ENCODE assay signal across 16 cellular contexts in genomic region chr11:71540521-71541304, GRCh38. TPM values are rescaled to one million over a fixed set of nuclear protein-coding genes. Genes with fewer than 3 reads are reported as not detected.
DNase-seq lines count a peak whose midpoint lies in the region; ATAC-seq, FAIRE-seq and TF ChIP-seq lines count a peak whose summit lies in the region.
"Not testable (repeated sequence)": the region's sequence is repeated elsewhere in the genome, so short reads cannot be mapped to it uniquely, and the experiment has no call there.
"Had no signal": no experiment of that assay in that cellular context is flagged by ENCODE, and none has a peak within 500 bp of the region (broad histone marks: within the 10 kb centered on the region; RNA-seq: fewer than 3 reads in every experiment).

No MANE protein-coding gene starts in this region.

- not testable (repeated sequence) for TF ChIP-seq EP300 in GM12878 (IDR thresholded peaks at IDR 0.05; ENCODE audit: borderline replicate concordance in 1 of 2, control insufficient read depth in 1 of 2, low read depth in 2 of 2, low read length in 2 of 2)

- TF ChIP-seq CTCF in GM13977 (IDR thresholded peaks at IDR 0.05; ENCODE audit: extremely low read depth, insufficient read depth, missing control alignments); GM12878 (IDR thresholded peaks at IDR 0.05 in 2 of 3, conservative IDR thresholded peaks at IDR 0.05 in 1 of 3; ENCODE audit: control insufficient read depth in 2 of 3, extremely low read depth in 1 of 3, insufficient read depth in 1 of 3, low read depth in 3 of 3, low read length in 3 of 3): not testable (repeated sequence)

- H3K27ac ChIP-seq in GM12878 (ENCODE audit: control insufficient read depth, insufficient read depth) = peak overlapping the region; percentile 75

- WGBS in GM12878 (ENCODE audit: insufficient coverage, insufficient replicate concordance, low lambda C conversion rate, missing lambda C conversion rate) = 33% methylated on average over 9 of the region's 9 CpGs

- not testable (repeated sequence) for H3K36me3 ChIP-seq in GM12878 (ENCODE audit: control insufficient read depth in 2 of 2, insufficient read depth in 2 of 2, low read length in 1 of 2)

- not testable (repeated sequence) for H2AFZ ChIP-seq in GM12878 (ENCODE audit: control insufficient read depth, low read depth, low read length)

- TF ChIP-seq POLR2A in GM12878 (IDR thresholded peaks at IDR 0.05; ENCODE audit: low read depth, low read length) = not testable (repeated sequence)

- not testable (repeated sequence) for H3K79me2 ChIP-seq in GM12878 (ENCODE audit: control insufficient read depth, insufficient read depth, low read length)

- peak overlapping the region; percentile 0 for H3K27ac Mint-ChIP-seq in activated T-cell treated with anti-CD3 and anti-CD28 coated beads, Interleukin-2, amount 50 U/mL, for 24 hours

- peak; percentile 60 for DNase-seq in GM13977 (ENCODE audit: low spot score)
- not testable (repeated sequence) for DNase-seq in GM19239 (ENCODE audit: insufficient read length, low spot score); activated T-cell treated with anti-CD3 and anti-CD28 coated beads, Interleukin-2, amount 50 U/mL, for 24 hours
- DNase-seq in GM12878 (ENCODE audit: low read depth, low spot score) = peak; percentile 65

- peaks cover 28% of the 10 kb centered on the region for H3K27me3 Mint-ChIP-seq in activated T-cell treated with anti-CD3 and anti-CD28 coated beads, Interleukin-2, amount 50 U/mL, for 24 hours

- not testable (repeated sequence) for H3K36me3 Mint-ChIP-seq in activated T-cell treated with anti-CD3 and anti-CD28 coated beads, Interleukin-2, amount 50 U/mL, for 24 hours (ENCODE audit: low read depth)

- H3K4me1 Mint-ChIP-seq in activated T-cell treated with anti-CD3 and anti-CD28 coated beads, Interleukin-2, amount 50 U/mL, for 24 hours (ENCODE audit: low read depth) = peaks cover 20% of the 10 kb centered on the region

- peak overlapping the region; percentile 50; the same call in 1 of the 2 replicates for H3K9ac ChIP-seq in GM12878 (ENCODE audit: control insufficient read depth, insufficient read depth, low read length)

- not testable (repeated sequence) for H4K20me1 ChIP-seq in GM12878 (ENCODE audit: control insufficient read depth, insufficient read depth)

- POLR2A ChIA-PET in GM12878 (lab: Charles Lee) = interaction anchor here (0.5 kb wide), 1 partner anchor 1364 kb away, joined by 9 read pairs; no protein-coding TSS in a partner anchor

- in situ Hi-C loops in GM13977 (cut with MboI; ENCODE audit: low pct_unique_long_range_greater_than_20kb, low sequenced_read_pairs, unreplicated experiment); GM12878 (cut with MboI): not testable (repeated sequence)

- intact Hi-C loops in GM12878 (cut with micrococcal nuclease; ENCODE audit: unreplicated experiment) = loop anchor here (1.0 kb wide), 1 partner anchor 51 kb away; no protein-coding TSS in a partner anchor

- H3K9me3 ChIP-seq in GM12878 (replicated peaks; ENCODE audit: control insufficient read depth, insufficient read depth, low read length) = peaks cover 38% of the 10 kb centered on the region

- SMC1A ChIA-PET in GM12878 (lab: Charles Lee; ENCODE audit: uncharacterized antibody, unreplicated experiment) = interaction anchor here (1.2 to 1.3 kb wide), 2 partner anchors 17 to 22 kb away, joined by 3 to 5 read pairs; no protein-coding TSS in a partner anchor

- not testable (repeated sequence) for TF ChIP-seq RAD21 in GM12878 (IDR thresholded peaks at IDR 0.05; ENCODE audit: insufficient read depth, low read depth, low read length)

- BruUV-seq in GM12878 (replicated peaks; lab: Mats Ljungman, UMichigan) = not testable (repeated sequence)

- not testable (repeated sequence) for H3K27me3 ChIP-seq in GM12878 (replicated peaks in 1 of 2; ENCODE audit: control insufficient read depth in 2 of 2, insufficient read depth in 2 of 2, low read length in 1 of 2)

- H3K4me3 ChIP-seq in GM12878 = not testable (repeated sequence)

- FAIRE-seq in GM19239 (lab: Jason Lieb, UNC) = peak; percentile 68
- FAIRE-seq in GM12878 (lab: Jason Lieb, UNC) = peak; percentile 65

- peak overlapping the region; percentile 74 for H3K4me2 ChIP-seq in GM12878 (ENCODE audit: control insufficient read depth, insufficient read depth)

- H3K4me1 ChIP-seq in GM12878 (ENCODE audit: control insufficient read depth, insufficient read depth, low read length) = peaks cover 41% of the 10 kb centered on the region

- H3K4me3 Mint-ChIP-seq in activated T-cell treated with anti-CD3 and anti-CD28 coated beads, Interleukin-2, amount 50 U/mL, for 24 hours = not testable (repeated sequence)

- H3K9me3 Mint-ChIP-seq in activated T-cell treated with anti-CD3 and anti-CD28 coated beads, Interleukin-2, amount 50 U/mL, for 24 hours = peaks cover 10% of the 10 kb centered on the region

- RAD21 ChIA-PET in GM12878 (lab: Charles Lee; ENCODE audit: unreplicated experiment) = not testable (repeated sequence)

- ATAC-seq in GM21576 (IDR thresholded peaks at IDR 0.05; ENCODE audit: unreplicated experiment) (peak; percentile 49), HG02798 (IDR thresholded peaks at IDR 0.05; ENCODE audit: poor library complexity, unreplicated experiment) (peak; percentile 76), HG03108 (IDR thresholded peaks at IDR 0.05; ENCODE audit: unreplicated experiment) (peak; percentile 56), GM12878 (peak; percentile 84)

- CTCF ChIA-PET in GM12878 (lab: Yijun Ruan, JAX) = interaction anchor here (1.1 kb wide), 2 partner anchors 9 to 22 kb away, joined by 3 to 4 read pairs; no protein-coding TSS in a partner anchor

RNA-seq across cellular contexts. Expression of gene KRTAP5-8, which starts 2.9 kb away (rescaled TPM):
- 0.73 and 1.3 TPM in 2 replicates for total RNA-seq in GM12878 (2013; cell fraction: nucleolus; rRNA removed)
- total RNA-seq in GM12878 (2014; rRNA removed) (0.22 TPM in 1 of 2 replicates, not detected in the other), GM12878 (2014; rRNA removed; fragmentation: Illumina TruSeq; extraction: Trizol) (not detected in 2 replicates), GM12878 (2021) (0.36 TPM in 1 of 2 replicates, not detected in the other)
- polyA plus RNA-seq in GM12878 (2011; ENCODE audit: low read depth) = not detected
- polyA plus RNA-seq in GM12878 (2011; rRNA removed) (0.10 and 0.15 TPM in 2 replicates), GM12878 (2014; fragmentation: Illumina TruSeq; extraction: Trizol) (0.12 and 0.38 TPM in 2 replicates), GM12878 (2014; fragmentation: Nextera tagmentation; extraction: Ambion mirVana) (under 1 TPM in 1 of 2 experiments, not detected in 1; 0.07 TPM), GM12878 (2014; rRNA removed) (not detected in 2 replicates), GM12878 (2016; fragmentation: Nextera tagmentation; extraction: Ambion mirVana) (not detected)
- 0.09 TPM in 1 of 2 replicates, not detected in the other for polyA plus RNA-seq in GM12878 (2011; cell fraction: cytosol; rRNA removed)
- polyA plus RNA-seq in GM12878 (2011; cell fraction: nucleus; rRNA removed) = 0.34 and 0.64 TPM in 2 replicates
- 0.28 and 0.39 TPM in 2 replicates for polyA plus RNA-seq in GM12878 (2012)
- polyA minus RNA-seq in GM12878 (2011; rRNA and poly(A)+ RNA removed) = 0.41 TPM in 1 of 2 replicates, not detected in the other
- not detected in 2 replicates for polyA minus RNA-seq in GM12878 (2011; cell fraction: cytosol; rRNA and poly(A)+ RNA removed)
- polyA minus RNA-seq in GM12878 (2011; cell fraction: nucleus; rRNA and poly(A)+ RNA removed) = 0.38 TPM in 1 of 2 replicates, not detected in the other
- total RNA-seq: HT1080, NCI-H460, PC-3, Right ventricle myocardium superior, RPMI7951 had no signal
- polyA plus RNA-seq: BJ; CD4-positive, CD25-positive, alpha-beta regulatory T cell had no signal

RNA-seq across cellular contexts. Expression of gene KRTAP5-9, which starts 7.5 kb away (rescaled TPM):
- total RNA-seq in GM12878 (2013; cell fraction: nucleolus; rRNA removed) = 0.50 TPM in 1 of 2 replicates, not detected in the other
- not detected in 2 replicates for total RNA-seq in GM12878 (2014; rRNA removed)
- total RNA-seq in GM12878 (2014; rRNA removed; fragmentation: Illumina TruSeq; extraction: Trizol) = 0.18 TPM in 1 of 2 replicates, not detected in the other
- total RNA-seq in GM12878 (2021) = not detected in 2 replicates
- 0.62 TPM for polyA plus RNA-seq in GM12878 (2011; ENCODE audit: low read depth)
- 0.13 and 0.20 TPM in 2 replicates for polyA plus RNA-seq in GM12878 (2011; rRNA removed)
- 0.25 and 0.40 TPM in 2 replicates for polyA plus RNA-seq in GM12878 (2011; cell fraction: cytosol; rRNA removed)
- polyA plus RNA-seq in GM12878 (2011; cell fraction: nucleus; rRNA removed) = 2.3 and 2.7 TPM in 2 replicates
- 0.42 and 0.49 TPM in 2 replicates for polyA plus RNA-seq in GM12878 (2012)
- polyA plus RNA-seq in GM12878 (2014; fragmentation: Illumina TruSeq; extraction: Trizol) = 0.06 TPM in 1 of 2 replicates, not detected in the other
- polyA plus RNA-seq in GM12878 (2014; fragmentation: Nextera tagmentation; extraction: Ambion mirVana) = under 1 TPM in 1 of 2 experiments, not detected in 1; 0.07 TPM
- polyA plus RNA-seq in GM12878 (2014; rRNA removed) = 0.06 and 0.38 TPM in 2 replicates
- under 1 TPM in 1 of 2 experiments, not detected in 1; 0.24 TPM for polyA plus RNA-seq in GM12878 (2016; fragmentation: Nextera tagmentation; extraction: Ambion mirVana)
- 0.41 TPM in 1 of 2 replicates, not detected in the other for polyA minus RNA-seq in GM12878 (2011; rRNA and poly(A)+ RNA removed)
- not detected in 2 replicates for polyA minus RNA-seq in GM12878 (2011; cell fraction: cytosol; rRNA and poly(A)+ RNA removed)
- polyA minus RNA-seq in GM12878 (2011; cell fraction: nucleus; rRNA and poly(A)+ RNA removed) = 0.38 TPM in 1 of 2 replicates, not detected in the other
- total RNA-seq: HT1080; NCI-H460; PC-3; Right ventricle myocardium superior; RPMI7951; SK-MEL-5; T-helper 1 cell treated with Interleukin-12 subunit alpha and Interleukin-12 subunit beta and Interleukin-4 antibody, amounts not matched to agents 30 ng/mL and 1 ng/mL, for 36 hours had no signal
- polyA plus RNA-seq: CD4-positive, CD25-positive, alpha-beta regulatory T cell had no signal

RNA-seq across cellular contexts. Expression of gene KRTAP5-7, which starts 13.6 kb away (rescaled TPM):
- total RNA-seq in GM12878 (2013; cell fraction: nucleolus; rRNA removed) = 0.46 and 0.59 TPM in 2 replicates
- total RNA-seq in GM12878 (2014; rRNA removed) (0.05 TPM in 1 of 2 replicates, not detected in the other), GM12878 (2014; rRNA removed; fragmentation: Illumina TruSeq; extraction: Trizol) (not detected in 2 replicates), GM12878 (2021) (not detected in 2 replicates)
- polyA plus RNA-seq in GM12878 (2011; ENCODE audit: low read depth) = not detected
- polyA plus RNA-seq in GM12878 (2011; rRNA removed) (0.07 and 0.10 TPM in 2 replicates), GM12878 (2014; fragmentation: Illumina TruSeq; extraction: Trizol) (0.15 and 0.17 TPM in 2 replicates), GM12878 (2014; fragmentation: Nextera tagmentation; extraction: Ambion mirVana) (under 1 TPM in 1 of 2 experiments, not detected in 1; 0.23 TPM), GM12878 (2014; rRNA removed) (0.23 TPM in 1 of 2 replicates, not detected in the other), GM12878 (2016; fragmentation: Nextera tagmentation; extraction: Ambion mirVana) (not detected)
- polyA plus RNA-seq in GM12878 (2011; cell fraction: cytosol; rRNA removed) = not detected in 2 replicates
- polyA plus RNA-seq in GM12878 (2011; cell fraction: nucleus; rRNA removed) = 0.48 and 0.76 TPM in 2 replicates
- 0.07 TPM in 1 of 2 replicates, not detected in the other for polyA plus RNA-seq in GM12878 (2012)
- polyA minus RNA-seq in GM12878 (2011; rRNA and poly(A)+ RNA removed) = 0.37 and 0.46 TPM in 2 replicates
- polyA minus RNA-seq in GM12878 (2011; cell fraction: cytosol; rRNA and poly(A)+ RNA removed) = not detected in 2 replicates
- polyA minus RNA-seq in GM12878 (2011; cell fraction: nucleus; rRNA and poly(A)+ RNA removed) = 0.86 TPM in 1 of 2 replicates, not detected in the other
- total RNA-seq: CD4-positive, CD25-positive, alpha-beta regulatory T cell; HT1080; NCI-H460; PC-3; Right ventricle myocardium superior; RPMI7951 had no signal
- polyA plus RNA-seq: BJ; CD4-positive, CD25-positive, alpha-beta regulatory T cell had no signal

RNA-seq across cellular contexts. Expression of gene KRTAP5-10, which starts 24.6 kb away (rescaled TPM):
- total RNA-seq in GM12878 (2013; cell fraction: nucleolus; rRNA removed) = 0.48 TPM in 1 of 2 replicates, not detected in the other
- total RNA-seq in GM12878 (2014; rRNA removed) (not detected in 2 replicates), GM12878 (2014; rRNA removed; fragmentation: Illumina TruSeq; extraction: Trizol) (not detected in 2 replicates), GM12878 (2021) (not detected in 2 replicates)
- polyA plus RNA-seq in GM12878 (2011; ENCODE audit: low read depth) = not detected
- polyA plus RNA-seq in GM12878 (2011; rRNA removed) (0.10 TPM in 1 of 2 replicates, not detected in the other), GM12878 (2014; fragmentation: Illumina TruSeq; extraction: Trizol) (not detected in 2 replicates), GM12878 (2014; fragmentation: Nextera tagmentation; extraction: Ambion mirVana) (under 1 TPM in 1 of 2 experiments, not detected in 1; 0.06 TPM), GM12878 (2014; rRNA removed) (0.06 TPM in 1 of 2 replicates, not detected in the other), GM12878 (2016; fragmentation: Nextera tagmentation; extraction: Ambion mirVana) (not detected)
- 0.05 TPM in 1 of 2 replicates, not detected in the other for polyA plus RNA-seq in GM12878 (2011; cell fraction: cytosol; rRNA removed)
- polyA plus RNA-seq in GM12878 (2011; cell fraction: nucleus; rRNA removed) = 0.15 and 0.16 TPM in 2 replicates
- 0.13 TPM in 1 of 2 replicates, not detected in the other for polyA plus RNA-seq in GM12878 (2012)
- not detected in 2 replicates for polyA minus RNA-seq in GM12878 (2011; rRNA and poly(A)+ RNA removed)
- polyA minus RNA-seq in GM12878 (2011; cell fraction: cytosol; rRNA and poly(A)+ RNA removed) = not detected in 2 replicates
- polyA minus RNA-seq in GM12878 (2011; cell fraction: nucleus; rRNA and poly(A)+ RNA removed) = not detected in 2 replicates
- total RNA-seq: CD4-positive, CD25-positive, alpha-beta regulatory T cell; HT1080; NCI-H460; PC-3; Right ventricle myocardium superior; RPMI7951; T-helper 1 cell treated with Interleukin-12 subunit alpha and Interleukin-12 subunit beta and Interleukin-4 antibody, amounts not matched to agents 30 ng/mL and 1 ng/mL, for 36 hours had no signal
- polyA plus RNA-seq: CD4-positive, CD25-positive, alpha-beta regulatory T cell had no signal

RNA-seq across cellular contexts. Expression of gene KRTAP5-11, which starts 42.0 kb away (rescaled TPM):
- not detected in 2 replicates for total RNA-seq in GM12878 (2013; cell fraction: nucleolus; rRNA removed)
- total RNA-seq in GM12878 (2014; rRNA removed) (not detected in 2 replicates), GM12878 (2014; rRNA removed; fragmentation: Illumina TruSeq; extraction: Trizol) (not detected in 2 replicates), GM12878 (2021) (not detected in 2 replicates)
- not detected for polyA plus RNA-seq in GM12878 (2011; ENCODE audit: low read depth)
- polyA plus RNA-seq in GM12878 (2011; rRNA removed) (not detected in 2 replicates), GM12878 (2014; fragmentation: Illumina TruSeq; extraction: Trizol) (not detected in 2 replicates), GM12878 (2014; fragmentation: Nextera tagmentation; extraction: Ambion mirVana) (not detected), GM12878 (2014; rRNA removed) (not detected in 2 replicates), GM12878 (2016; fragmentation: Nextera tagmentation; extraction: Ambion mirVana) (not detected)
- not detected in 2 replicates for polyA plus RNA-seq in GM12878 (2011; cell fraction: cytosol; rRNA removed)
- polyA plus RNA-seq in GM12878 (2011; cell fraction: nucleus; rRNA removed) = not detected in 2 replicates
- not detected in 2 replicates for polyA plus RNA-seq in GM12878 (2012)
- polyA minus RNA-seq in GM12878 (2011; rRNA and poly(A)+ RNA removed) = not detected in 2 replicates
- polyA minus RNA-seq in GM12878 (2011; cell fraction: cytosol; rRNA and poly(A)+ RNA removed) = not detected in 2 replicates
- not detected in 2 replicates for polyA minus RNA-seq in GM12878 (2011; cell fraction: nucleus; rRNA and poly(A)+ RNA removed)
- total RNA-seq: CD4-positive, CD25-positive, alpha-beta regulatory T cell; HT1080; NCI-H460; PC-3; Right ventricle myocardium superior; RPMI7951; SK-MEL-5; T-helper 1 cell treated with Interleukin-12 subunit alpha and Interleukin-12 subunit beta and Interleukin-4 antibody, amounts not matched to agents 30 ng/mL and 1 ng/mL, for 36 hours had no signal
- polyA plus RNA-seq: BJ; CD4-positive, CD25-positive, alpha-beta regulatory T cell had no signal
